Comparison of ENCODE assay signal across 27 cellular contexts in genomic region chr3:154170300-154170699, GRCh38.
"Had no signal": no experiment of that assay in that cellular context is flagged by ENCODE, and none has a peak within 500 bp of the region (broad histone marks: within the 10 kb centered on the region; RNA-seq: fewer than 3 reads in every experiment).

No MANE protein-coding gene starts in this region.

- H3K9me3 Mint-ChIP-seq: mesothelial cell of epicardium; naive thymus-derived CD8-positive, alpha-beta T cell; stimulated activated memory B cell treated with anti-CD40 and anti-IgM and Interleukin-4, amounts not matched to agents 10 μg/mL and 1 μg/mL and 100 μg/mL, for 72 hours; stimulated activated naive CD8-positive, alpha-beta T cell treated with anti-CD3 and anti-CD28 coated beads, Interleukin-15, Interleukin-2, amounts not matched to agents 100 ng/mL and 50 ng/mL, for 24 hours had no signal

- H3K4me3 Mint-ChIP-seq: mesothelial cell of epicardium; naive thymus-derived CD8-positive, alpha-beta T cell; stimulated activated memory B cell treated with anti-CD40 and anti-IgM and Interleukin-4, amounts not matched to agents 10 μg/mL and 1 μg/mL and 100 μg/mL, for 72 hours; stimulated activated naive CD8-positive, alpha-beta T cell treated with anti-CD3 and anti-CD28 coated beads, Interleukin-15, Interleukin-2, amounts not matched to agents 100 ng/mL and 50 ng/mL, for 24 hours had no signal

- H3K4me1 ChIP-seq: gastrocnemius medialis, heart right ventricle, left lung, parathyroid adenoma, right atrium auricular region, upper lobe of right lung, uterus had no signal

- H3K9ac ChIP-seq: parathyroid adenoma had no signal

- FAIRE-seq: endometrium, islet of Langerhans had no signal

- H2AFZ ChIP-seq: parathyroid adenoma had no signal

- H3K9me3 ChIP-seq: gastrocnemius medialis, heart right ventricle, left lung, mucosa of descending colon, neutrophil, right atrium auricular region, sigmoid colon, thoracic aorta, tibial nerve, upper lobe of right lung, uterus had no signal

- ATAC-seq: gastrocnemius medialis; heart right ventricle; left cardiac atrium; left lung; mucosa of descending colon; naive thymus-derived CD8-positive, alpha-beta T cell; stimulated activated memory B cell treated with anti-CD40 and anti-IgM and Interleukin-4, amounts not matched to agents 10 μg/mL and 1 μg/mL and 100 μg/mL, for 72 hours; upper lobe of right lung had no signal

- H3K27me3 ChIP-seq: gastrocnemius medialis, heart right ventricle, left lung, neutrophil, right atrium auricular region, sigmoid colon, tibial nerve, upper lobe of right lung, uterus had no signal

- H3K36me3 Mint-ChIP-seq: mesothelial cell of epicardium; naive thymus-derived CD8-positive, alpha-beta T cell; stimulated activated memory B cell treated with anti-CD40 and anti-IgM and Interleukin-4, amounts not matched to agents 10 μg/mL and 1 μg/mL and 100 μg/mL, for 72 hours had no signal

- H3K27ac ChIP-seq: coronary artery, gastrocnemius medialis, heart right ventricle, left lung, neutrophil, parathyroid adenoma, right atrium auricular region, thoracic aorta, tibial nerve, upper lobe of right lung, uterus had no signal

- DNase-seq: dermis blood vessel endothelial cell; effector memory CD4-positive, alpha-beta T cell; erythroblast; gastrocnemius medialis; heart right ventricle; hippocampal formation; left cardiac atrium; left lung; mesenchymal stem cell; mucosa of descending colon; naive thymus-derived CD8-positive, alpha-beta T cell; sigmoid colon; stimulated activated CD4-positive, alpha-beta T cell treated with anti-CD3 and anti-CD28 coated beads, Interleukin-4, amount 100 ng/mL, for 4 hours; upper lobe of right lung; uterus had no signal

- H3K27ac Mint-ChIP-seq: mesothelial cell of epicardium; naive thymus-derived CD8-positive, alpha-beta T cell; stimulated activated memory B cell treated with anti-CD40 and anti-IgM and Interleukin-4, amounts not matched to agents 10 μg/mL and 1 μg/mL and 100 μg/mL, for 72 hours; stimulated activated naive CD8-positive, alpha-beta T cell treated with anti-CD3 and anti-CD28 coated beads, Interleukin-15, Interleukin-2, amounts not matched to agents 100 ng/mL and 50 ng/mL, for 24 hours had no signal

- H3K27me3 Mint-ChIP-seq: progenitor cell of endocrine pancreas had no signal

- H3K4me3 ChIP-seq: coronary artery, gastrocnemius medialis, heart right ventricle, left lung, mucosa of descending colon, right atrium auricular region, sigmoid colon, thoracic aorta, tibial nerve, upper lobe of right lung, uterus had no signal

- H3K36me3 ChIP-seq: gastrocnemius medialis, heart right ventricle, left lung, neutrophil, right atrium auricular region, sigmoid colon, thoracic aorta, tibial nerve, upper lobe of right lung, uterus had no signal

- H3K4me1 Mint-ChIP-seq: naive thymus-derived CD8-positive, alpha-beta T cell; stimulated activated memory B cell treated with anti-CD40 and anti-IgM and Interleukin-4, amounts not matched to agents 10 μg/mL and 1 μg/mL and 100 μg/mL, for 72 hours had no signal
